In genomic region chr4:113761682-113762060, GRCh38 we compare ENCODE assay signal across 8 cellular contexts. TPM values are rescaled to one million over a fixed set of nuclear protein-coding genes. Genes with fewer than 3 reads are reported as not detected.
DNase-seq lines count a peak whose midpoint lies in the region; ATAC-seq and TF ChIP-seq lines count a peak whose summit lies in the region.

Gene CAMK2D, minus strand, starts transcription at chr4:113761738. Its CDS starts 670 bp downstream, at chr4:113761068.

- H3K27me3 ChIP-seq in CD4-positive, CD25-positive, alpha-beta regulatory T cell (ENCODE audit: control insufficient read depth, insufficient read depth, low read length), result no peaks in the 10 kb centered on the region
- no peaks in the 10 kb centered on the region for H3K27me3 ChIP-seq in endodermal cell (ENCODE audit: control insufficient read depth, insufficient read depth, low read length, poor library complexity, severe bottlenecking)

- H3K4me3 ChIP-seq in CD4-positive, CD25-positive, alpha-beta regulatory T cell (ENCODE audit: low read depth, low read length), result peak within 1 kb of the TSS; percentile 99
- peak within 1 kb of the TSS; percentile 93 for H3K4me3 ChIP-seq in endodermal cell (ENCODE audit: low read length)

- peak within 1 kb of the TSS; percentile 89 for H3K9ac ChIP-seq in endodermal cell (ENCODE audit: extremely low read depth, low read length, poor library complexity, severe bottlenecking)

- H3K27ac ChIP-seq in CD4-positive, CD25-positive, alpha-beta regulatory T cell (ENCODE audit: insufficient read depth, low read length, poor library complexity, severe bottlenecking), result peak within 1 kb of the TSS; percentile 98
- H3K27ac ChIP-seq in endodermal cell (ENCODE audit: low read depth, low read length), result peak within 1 kb of the TSS; percentile 95

- ATAC-seq in CD4-positive, CD25-positive, alpha-beta regulatory T cell (ENCODE audit: low read depth in 2 of 2), result peak; percentile 44
- peak; percentile 45 for ATAC-seq in GM19438 (IDR thresholded peaks at IDR 0.05; ENCODE audit: low read depth, unreplicated experiment)
- peak; percentile 31 for ATAC-seq in HG03565 (IDR thresholded peaks at IDR 0.05; ENCODE audit: unreplicated experiment)

- WGBS in endodermal cell (ENCODE audit: insufficient coverage in 1 of 2, insufficient read length in 1 of 2), 2 experiments, result 0 to 1% methylated on average over 14 to 30 of the region's 30 CpGs

- no peaks in the 10 kb centered on the region for H3K9me3 ChIP-seq in CD4-positive, CD25-positive, alpha-beta regulatory T cell (ENCODE audit: control insufficient read depth in 2 of 2, low read length in 2 of 2)
- no peaks in the 10 kb centered on the region for H3K9me3 ChIP-seq in endodermal cell (ENCODE audit: control insufficient read depth, low read length)

- H3K4me1 ChIP-seq in CD4-positive, CD25-positive, alpha-beta regulatory T cell (ENCODE audit: control insufficient read depth, insufficient read depth, low read length, poor library complexity, severe bottlenecking), result peaks cover 37% of the 10 kb centered on the region
- H3K4me1 ChIP-seq in endodermal cell (ENCODE audit: control insufficient read depth, insufficient read depth, low read length), result peaks cover 22% of the 10 kb centered on the region

- H3K27me3 Mint-ChIP-seq in CD4-positive, CD25-positive, alpha-beta regulatory T cell, result no peaks in the 10 kb centered on the region
- H3K27me3 Mint-ChIP-seq in endodermal cell (ENCODE audit: insufficient read depth), result no peaks in the 10 kb centered on the region

- peaks cover 4% of the 10 kb centered on the region for H3K36me3 ChIP-seq in CD4-positive, CD25-positive, alpha-beta regulatory T cell (ENCODE audit: control insufficient read depth, insufficient read depth, low read length)
- peaks cover 14% of the 10 kb centered on the region for H3K36me3 ChIP-seq in endodermal cell (ENCODE audit: control insufficient read depth, insufficient read depth, low read length)

- H3K36me3 Mint-ChIP-seq in CD4-positive, CD25-positive, alpha-beta regulatory T cell, result peaks cover 5% of the 10 kb centered on the region
- peaks cover 6% of the 10 kb centered on the region for H3K36me3 Mint-ChIP-seq in endodermal cell (ENCODE audit: low read depth)

- peak; percentile 70 to 88 (median 86) for DNase-seq in CD4-positive, CD25-positive, alpha-beta regulatory T cell
- peak; percentile 78 for DNase-seq in NCI-H82 treated with DMSO at 0.1 percent for 48 hours (lab: John Stamatoyannopoulos, UW; ENCODE audit: unreplicated experiment)
- peak; percentile 68 for DNase-seq in activated CD8-positive, alpha-beta memory T cell treated with anti-CD3 and anti-CD28 coated beads, Interleukin-2, amount 50 U/mL, for 1 hour (ENCODE audit: extremely low read depth)
- peak; percentile 88 for DNase-seq in endodermal cell
- DNase-seq in mesenteric fat pad (ENCODE audit: low spot score), result peak; percentile 93
- DNase-seq in stimulated activated CD8-positive, alpha-beta memory T cell treated with anti-CD3 and anti-CD28 coated beads, Interleukin-15, amount 100 ng/mL, for 1 hour (ENCODE audit: low read depth), result peak; percentile 51

- H3K4me1 Mint-ChIP-seq in CD4-positive, CD25-positive, alpha-beta regulatory T cell, result peaks cover 17 to 42% (median 25%) of the 10 kb centered on the region in 4 donors
- H3K4me1 Mint-ChIP-seq in endodermal cell, result peaks cover 51% of the 10 kb centered on the region

- H3K9me3 Mint-ChIP-seq in CD4-positive, CD25-positive, alpha-beta regulatory T cell, result no peaks in the 10 kb centered on the region
- H3K9me3 Mint-ChIP-seq in endodermal cell, result no peaks in the 10 kb centered on the region

- H3K4me3 Mint-ChIP-seq in CD4-positive, CD25-positive, alpha-beta regulatory T cell, result peak within 1 kb of the TSS; percentile 87 to 99 (median 97)
- peak within 1 kb of the TSS; percentile 91 for H3K4me3 Mint-ChIP-seq in endodermal cell

- H3K27ac Mint-ChIP-seq in CD4-positive, CD25-positive, alpha-beta regulatory T cell, result peak within 1 kb of the TSS; percentile 97 to 100 (median 99)
- H3K27ac Mint-ChIP-seq in endodermal cell, result peak within 1 kb of the TSS; percentile 99

- TF ChIP-seq CTCF in endodermal cell (conservative IDR thresholded peaks at IDR 0.05), result peak; percentile 54

RNA-seq across cellular contexts. Expression of gene CAMK2D, which starts in this region (rescaled TPM):
- 42.7 TPM for total RNA-seq in CD4-positive, CD25-positive, alpha-beta regulatory T cell
- 10 to 100 TPM; 24.5 to 27.5 (median 25.4) TPM for polyA plus RNA-seq in CD4-positive, CD25-positive, alpha-beta regulatory T cell
- total RNA-seq in endodermal cell (100 to 1,000 TPM in 1 of 2 donors, 10 to 100 TPM in 1; 91.1 to 120 TPM), mesenteric fat pad (58.0 TPM)
- 44.9 TPM for polyA plus RNA-seq in endodermal cell (2013, experiment 1 of 2)
- polyA plus RNA-seq in endodermal cell (2013, experiment 2 of 2), result 44.1 TPM

Comparison
In these comparisons a context has a peak if more than half of its experiments do, and no peak if none do; other contexts are left out.
1. Peak in every context shown above with its lines: DNase-seq, ATAC-seq, H3K4me3 ChIP-seq and H3K27ac ChIP-seq.